In the genomic region with DNA sequence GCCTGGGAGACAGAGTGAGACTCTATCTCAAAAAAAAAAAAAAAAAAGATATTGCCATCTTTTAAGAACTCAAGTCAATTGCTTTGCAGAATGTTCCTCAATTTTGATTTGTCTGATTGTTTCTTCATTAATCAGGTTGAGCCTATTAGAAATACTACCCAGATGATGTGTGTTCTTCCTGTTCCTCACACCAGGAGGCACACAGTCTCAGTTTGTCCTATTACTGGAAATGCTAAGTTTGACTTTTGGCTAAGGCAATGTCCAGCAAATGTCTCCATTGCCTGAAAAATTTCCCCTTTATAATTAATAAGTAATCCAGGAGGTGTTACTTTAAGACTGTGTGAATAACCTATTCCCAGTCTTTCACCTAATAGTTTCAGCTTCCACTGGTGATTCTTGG, we compare ENCODE assay signal across 7 cellular contexts. TPM values are rescaled to one million over a fixed set of nuclear protein-coding genes. Genes with fewer than 3 reads are reported as not detected.
DNase-seq lines count a peak whose midpoint lies in the region; TF ChIP-seq lines count a peak whose summit lies in the region.

No MANE protein-coding gene starts in this region.

- no peak overlapping the region for H3K27ac ChIP-seq in DOHH2 (ENCODE audit: low read depth, low read length)
- no peak overlapping the region for H3K27ac ChIP-seq in Karpas-422 (ENCODE audit: low read length)
- H3K27ac ChIP-seq in ascending aorta: no peak overlapping the region
- no peak overlapping the region for H3K27ac ChIP-seq in osteoblast (ENCODE audit: low read depth, low read length)

- intact Hi-C loops in ascending aorta (cut with DNase I): loop anchor here (5.0 kb wide), 1 partner anchor 143 kb away; no protein-coding TSS in a partner anchor

- H3K79me2 ChIP-seq in DOHH2 (ENCODE audit: control insufficient read depth, low read length): no peaks in the 10 kb centered on the region
- H3K79me2 ChIP-seq in Karpas-422 (ENCODE audit: low read length): no peaks in the 10 kb centered on the region
- H3K79me2 ChIP-seq in osteoblast (ENCODE audit: insufficient read depth, low read length): no peaks in the 10 kb centered on the region

- H3K36me3 ChIP-seq in DOHH2 (ENCODE audit: control insufficient read depth, low read length) (no peaks in the 10 kb centered on the region), Karpas-422 (ENCODE audit: insufficient read depth, low read length) (no peaks in the 10 kb centered on the region), ascending aorta (no peaks in the 10 kb centered on the region), osteoblast (ENCODE audit: insufficient read depth, low read length) (no peaks in the 10 kb centered on the region)

- peak; percentile 57 for DNase-seq in Karpas-422
- no peak for DNase-seq in ascending aorta (ENCODE audit: low spot score in 2 of 2)
- no peak for DNase-seq in osteoblast (ENCODE audit: insufficient read length, low spot score, missing footprints)
- DNase-seq in SIG-M5 (lab: John Stamatoyannopoulos, UW): no peak
- no peak for DNase-seq in NCI-H774 (lab: John Stamatoyannopoulos, UW)
- no peak for DNase-seq in NCI-H748 (lab: John Stamatoyannopoulos, UW; ENCODE audit: unreplicated experiment)

- H3K4me2 ChIP-seq in DOHH2 (ENCODE audit: low read length): peak overlapping the region; percentile 70
- peak overlapping the region; percentile 61 for H3K4me2 ChIP-seq in Karpas-422 (ENCODE audit: low read depth, low read length, poor library complexity, severe bottlenecking)
- H3K4me2 ChIP-seq in osteoblast (ENCODE audit: insufficient read depth, low read length): peak overlapping the region; percentile 91

- no peaks in the 10 kb centered on the region; the same call in 1 of the 2 replicates for H3F3A ChIP-seq in DOHH2 (ENCODE audit: control insufficient read depth, insufficient read depth)

- H2AFZ ChIP-seq in Karpas-422 (ENCODE audit: low read length): peak overlapping the region; percentile 73; the same call in 1 of the 2 replicates
- H2AFZ ChIP-seq in osteoblast (ENCODE audit: low read length): peak overlapping the region; percentile 97

- H4K20me1 ChIP-seq in DOHH2 (ENCODE audit: control insufficient read depth, insufficient read depth, low read depth, low read length) (no peaks in the 10 kb centered on the region), Karpas-422 (ENCODE audit: insufficient read depth, low read depth, low read length) (no peaks in the 10 kb centered on the region), osteoblast (ENCODE audit: insufficient read depth, low read length) (no peaks in the 10 kb centered on the region)

- H3K4me3 ChIP-seq in DOHH2 (ENCODE audit: low read length) (no peak overlapping the region; the same call in 1 of the 2 replicates), Karpas-422 (ENCODE audit: low read length) (peak overlapping the region; percentile 70), ascending aorta (peak overlapping the region; percentile 70 to 78), osteoblast (ENCODE audit: insufficient read depth, low read length) (no peak overlapping the region)

- H3K9ac ChIP-seq in Karpas-422 (ENCODE audit: low read length): no peak overlapping the region

- H3K4me1 ChIP-seq in DOHH2 (ENCODE audit: control insufficient read depth, low read length) (peaks cover 9% of the 10 kb centered on the region), Karpas-422 (ENCODE audit: low read length) (peaks cover 8% of the 10 kb centered on the region), ascending aorta (no peaks in the 10 kb centered on the region), osteoblast (ENCODE audit: insufficient read depth, low read length) (peaks cover 9% of the 10 kb centered on the region)

- no peaks in the 10 kb centered on the region for H3K9me2 ChIP-seq in DOHH2 (replicated peaks; ENCODE audit: control insufficient read depth, low read length)
- no peaks in the 10 kb centered on the region for H3K9me2 ChIP-seq in Karpas-422 (replicated peaks; ENCODE audit: insufficient read depth, low read length)

- H3K27me3 ChIP-seq in DOHH2 (ENCODE audit: control insufficient read depth, low read length): 0 out of 2 replicates have a peak, but pooled peaks cover 2% of the 10 kb centered on the region
- H3K27me3 ChIP-seq in Karpas-422 (ENCODE audit: low read length): no peaks in the 10 kb centered on the region
- H3K27me3 ChIP-seq in ascending aorta: no peaks in the 10 kb centered on the region
- no peaks in the 10 kb centered on the region for H3K27me3 ChIP-seq in osteoblast (ENCODE audit: insufficient read depth, low read length)

- H3K9me3 ChIP-seq in DOHH2 (ENCODE audit: control insufficient read depth, insufficient read depth, low read length) (peaks cover 7% of the 10 kb centered on the region), Karpas-422 (ENCODE audit: low read length) (no peaks in the 10 kb centered on the region), ascending aorta (no peaks in the 10 kb centered on the region), osteoblast (ENCODE audit: low read depth, low read length) (peaks cover 3% of the 10 kb centered on the region)

- TF ChIP-seq CTCF in DOHH2 (IDR thresholded peaks at IDR 0.05; ENCODE audit: low read depth, low read length, poor library complexity, severe bottlenecking) (no peak), ascending aorta (IDR thresholded peaks at IDR 0.05) (peak in 2 of 3 experiments; percentile 9), osteoblast (IDR thresholded peaks at IDR 0.05; ENCODE audit: extremely low read depth, low read depth, low read length) (no peak)

RNA-seq across cellular contexts. Expression of gene BOLA3, which starts 28.4 kb away (rescaled TPM):
- 37.3 and 120 TPM in 2 replicates for total RNA-seq in Karpas-422 (2014; rRNA removed; shearing (Covaris generic); ENCODE audit: low replicate concordance)
- total RNA-seq in ascending aorta: 47.3 TPM
- 17.4 and 17.7 TPM in 2 replicates for total RNA-seq in osteoblast

RNA-seq across cellular contexts. Expression of gene MOB1A, which starts 59.4 kb away (rescaled TPM):
- 221 and 542 TPM in 2 replicates for total RNA-seq in Karpas-422 (2014; rRNA removed; shearing (Covaris generic); ENCODE audit: low replicate concordance)
- total RNA-seq in ascending aorta: 56.8 TPM
- 122 and 133 TPM in 2 replicates for total RNA-seq in osteoblast

Comparison
In these comparisons a context has a peak if more than half of its experiments do, and no peak if none do; other contexts are left out.
1. H3K4me3 ChIP-seq: peak in Karpas-422 (single experiment) and ascending aorta (2 of 2); none in DOHH2 (single experiment) and osteoblast (single experiment).
2. CTCF ChIP-seq: peak in ascending aorta (2 of 3); none in DOHH2 (single experiment) and osteoblast (single experiment).
3. Peak in every context shown above with its lines, with median percentiles within 50 percentile points of each other: H3K4me2 ChIP-seq.